8 cellular contexts compared by ENCODE assay signal in the genomic region with DNA sequence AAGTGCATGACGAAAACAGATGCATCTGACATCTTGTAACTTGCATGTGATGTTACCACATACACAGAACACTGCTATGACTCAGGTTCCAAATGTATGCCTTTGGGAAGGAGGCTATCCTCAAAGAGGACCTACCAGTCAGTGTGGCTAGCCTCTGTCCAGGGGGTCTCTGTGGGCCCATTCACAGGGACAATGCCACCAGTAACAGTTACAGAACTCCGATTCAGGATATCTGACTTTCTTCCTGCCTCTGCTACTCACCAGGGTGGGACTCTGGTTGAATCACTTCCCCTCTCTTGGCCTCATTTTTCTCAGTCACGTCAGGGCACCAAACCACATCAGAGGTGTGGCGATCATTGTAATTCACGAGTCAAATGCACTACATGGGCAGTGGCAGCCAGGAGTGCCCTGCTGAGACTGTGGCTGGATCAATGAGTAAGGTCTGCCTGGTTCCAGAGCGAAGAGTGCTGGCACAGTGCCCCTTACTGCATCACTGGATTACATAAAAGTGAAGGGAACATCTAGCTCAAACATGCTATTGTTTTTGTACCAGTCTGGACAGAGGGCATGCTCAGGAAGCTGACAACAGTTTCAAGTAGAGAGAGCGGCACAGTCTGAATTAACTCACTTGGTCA. TPM values are rescaled to one million over a fixed set of nuclear protein-coding genes. Genes with fewer than 3 reads are reported as not detected.
DNase-seq lines count a peak whose midpoint lies in the region; ATAC-seq and TF ChIP-seq lines count a peak whose summit lies in the region.

No MANE protein-coding gene starts in this region.

- H3K4me3 ChIP-seq in prostate gland (no peak overlapping the region), WERI-Rb-1 (ENCODE audit: low read depth, low read length) (no peak overlapping the region)

- WGBS in prostate gland: 39% methylated on average over 7 of the region's 7 CpGs

- H3K9me3 ChIP-seq in prostate gland: no peaks in the 10 kb centered on the region
- no peaks in the 10 kb centered on the region for H3K9me3 ChIP-seq in WERI-Rb-1 (ENCODE audit: severe bottlenecking)

- peak; percentile 65 for ATAC-seq in GM18868 (IDR thresholded peaks at IDR 0.05; ENCODE audit: unreplicated experiment)
- peak; percentile 51 for ATAC-seq in HG03354 (IDR thresholded peaks at IDR 0.05; ENCODE audit: poor library complexity, severe bottlenecking, unreplicated experiment)
- peak; percentile 79 for ATAC-seq in activated CD8-positive, alpha-beta memory T cell treated with anti-CD3 and anti-CD28 coated beads, Interleukin-2, amount 10 ng/mL, durations not matched to agents 7 days and 5 days
- ATAC-seq in HG03135 (IDR thresholded peaks at IDR 0.05; ENCODE audit: unreplicated experiment): no peak

- H3K27me3 Mint-ChIP-seq in activated CD8-positive, alpha-beta memory T cell treated with anti-CD3 and anti-CD28 coated beads, Interleukin-2, amount 10 ng/mL, durations not matched to agents 7 days and 5 days: no peaks in the 10 kb centered on the region

- peak; percentile 83 for DNase-seq in activated CD8-positive, alpha-beta memory T cell treated with anti-CD3 and anti-CD28 coated beads, Interleukin-2, amount 10 ng/mL, durations not matched to agents 7 days and 5 days
- peak; percentile 75 for DNase-seq in fibroblast of gingiva (ENCODE audit: low read depth)
- peak; percentile 74 for DNase-seq in prostate gland (ENCODE audit: low spot score)
- no peak for DNase-seq in WERI-Rb-1
- DNase-seq in SKM-1 treated with dmso at 0.1 percent for 144 hours (lab: John Stamatoyannopoulos, UW; ENCODE audit: unreplicated experiment): no peak

- CTCF ChIA-PET in activated CD8-positive, alpha-beta memory T cell treated with anti-CD3 and anti-CD28 coated beads, Interleukin-2, amount 10 ng/mL, durations not matched to agents 7 days and 5 days (lab: Charles Lee): interaction anchor here (0.8 to 7.6 kb wide), 3 partner anchors 11 to 87 kb away, joined by 6 to 72 read pairs (median 38); a partner anchor contains a TSS

- no peak for TF ChIP-seq POLR2A in prostate gland (IDR thresholded peaks at IDR 0.05)

- intact Hi-C loops in prostate gland (cut with DNase I): no loop called here

- H3K4me1 ChIP-seq in prostate gland (replicated peaks): no peaks in the 10 kb centered on the region

- H3K4me1 Mint-ChIP-seq in activated CD8-positive, alpha-beta memory T cell treated with anti-CD3 and anti-CD28 coated beads, Interleukin-2, amount 10 ng/mL, durations not matched to agents 7 days and 5 days: peaks cover 53% of the 10 kb centered on the region

- H3K27me3 ChIP-seq in prostate gland (replicated peaks; ENCODE audit: insufficient read depth): no peaks in the 10 kb centered on the region
- H3K27me3 ChIP-seq in WERI-Rb-1 (ENCODE audit: insufficient read depth, low read depth, severe bottlenecking): no peaks in the 10 kb centered on the region

- peaks cover 20% of the 10 kb centered on the region for H3K36me3 Mint-ChIP-seq in activated CD8-positive, alpha-beta memory T cell treated with anti-CD3 and anti-CD28 coated beads, Interleukin-2, amount 10 ng/mL, durations not matched to agents 7 days and 5 days

- H3K27ac Mint-ChIP-seq in activated CD8-positive, alpha-beta memory T cell treated with anti-CD3 and anti-CD28 coated beads, Interleukin-2, amount 10 ng/mL, durations not matched to agents 7 days and 5 days: peak overlapping the region; percentile 90

- H3K9me3 Mint-ChIP-seq in activated CD8-positive, alpha-beta memory T cell treated with anti-CD3 and anti-CD28 coated beads, Interleukin-2, amount 10 ng/mL, durations not matched to agents 7 days and 5 days (ENCODE audit: low read depth): no peaks in the 10 kb centered on the region

- no peak for TF ChIP-seq CTCF in prostate gland (IDR thresholded peaks at IDR 0.05)
- TF ChIP-seq CTCF in WERI-Rb-1 (IDR thresholded peaks at IDR 0.05; ENCODE audit: low read depth, low read length): no peak

- H3K4me3 Mint-ChIP-seq in activated CD8-positive, alpha-beta memory T cell treated with anti-CD3 and anti-CD28 coated beads, Interleukin-2, amount 10 ng/mL, durations not matched to agents 7 days and 5 days: peak overlapping the region; percentile 43

- peak overlapping the region; percentile 1 to 39 for H3K27ac ChIP-seq in prostate gland
- H3K27ac ChIP-seq in WERI-Rb-1: no peak overlapping the region

- H3K36me3 ChIP-seq in prostate gland (no peaks in the 10 kb centered on the region), WERI-Rb-1 (peaks cover 10% of the 10 kb centered on the region; the same call in 1 of the 2 replicates)

RNA-seq across cellular contexts. Expression of a gene that starts 13.2 kb away (rescaled TPM):
- total RNA-seq in activated CD8-positive, alpha-beta memory T cell treated with anti-CD3 and anti-CD28 coated beads, Interleukin-2, amount 10 ng/mL, durations not matched to agents 7 days and 5 days: 10 to 100 TPM; 72.6 to 78.1 TPM
- 100 to 1,000 TPM in 1 of 2 donors, 10 to 100 TPM in 1; 97.8 to 163 TPM for total RNA-seq in prostate gland

RNA-seq across cellular contexts. Expression of a gene that starts 26.6 kb away (rescaled TPM):
- 100 to 1,000 TPM; 192 to 279 TPM for total RNA-seq in activated CD8-positive, alpha-beta memory T cell treated with anti-CD3 and anti-CD28 coated beads, Interleukin-2, amount 10 ng/mL, durations not matched to agents 7 days and 5 days
- 100 to 1,000 TPM in 1 of 2 donors, 10 to 100 TPM in 1; 98.4 to 119 TPM for total RNA-seq in prostate gland

RNA-seq across cellular contexts. Expression of a gene that starts 58.5 kb away (rescaled TPM):
- total RNA-seq in activated CD8-positive, alpha-beta memory T cell treated with anti-CD3 and anti-CD28 coated beads, Interleukin-2, amount 10 ng/mL, durations not matched to agents 7 days and 5 days: under 1 TPM; 0.18 to 0.37 TPM
- 1,000 to 10,000 TPM in 1 of 2 donors, 100 to 1,000 TPM in 1; 101 to 2,249 TPM for total RNA-seq in prostate gland

Comparison
In these comparisons a context has a peak if more than half of its experiments do, and no peak if none do; other contexts are left out.
1. DNase-seq: peak in activated CD8-positive, alpha-beta memory T cell treated with anti-CD3 and anti-CD28 coated beads, Interleukin-2, amount 10 ng/mL, durations not matched to agents 7 days and 5 days (single experiment), fibroblast of gingiva (single experiment) and prostate gland (single experiment); none in WERI-Rb-1 (single experiment) and SKM-1 treated with dmso at 0.1 percent for 144 hours (single experiment).
2. RNA of a gene that starts 58.5 kb away (total RNA-seq): 101 to 2,249 TPM in prostate gland; 0.18 to 0.37 TPM in activated CD8-positive, alpha-beta memory T cell treated with anti-CD3 and anti-CD28 coated beads, Interleukin-2, amount 10 ng/mL, durations not matched to agents 7 days and 5 days; every median in the first group is over 10 times any median in the second.